ENCODE assay signal across 12 cellular contexts in genomic region chr11:62789576-62789975, GRCh38. TPM values are rescaled to one million over a fixed set of nuclear protein-coding genes. Genes with fewer than 3 reads are reported as not detected.
DNase-seq lines count a peak whose midpoint lies in the region; ATAC-seq, FAIRE-seq and TF ChIP-seq lines count a peak whose summit lies in the region.
"Had no signal": no experiment of that assay in that cellular context is flagged by ENCODE, and none has a peak within 500 bp of the region (broad histone marks: within the 10 kb centered on the region; RNA-seq: fewer than 3 reads in every experiment).

No MANE protein-coding gene starts in this region.

- H4K8ac ChIP-seq in trophoblast cell (ENCODE audit: low read depth, low read length), result no peak overlapping the region

- no peak overlapping the region for H3K18ac ChIP-seq in trophoblast cell (ENCODE audit: low read length)

- H3K9me3 Mint-ChIP-seq in activated T-cell treated with anti-CD3 and anti-CD28 coated beads, Interleukin-2, amount 50 U/mL, for 72 hours, result no peaks in the 10 kb centered on the region
- H3K9me3 Mint-ChIP-seq in brain, result peaks cover 0 to 7% (median 0%) of the 10 kb centered on the region in 5 experiments

- H2AFZ ChIP-seq in OCI-LY1 (ENCODE audit: low read length) (no peak overlapping the region), trophoblast cell (ENCODE audit: insufficient read depth, low read length, poor library complexity) (no peak overlapping the region)

- H3K27ac ChIP-seq in OCI-LY1 (ENCODE audit: low read depth, low read length, poor library complexity, severe bottlenecking) (peak overlapping the region; percentile 6), trophoblast cell (ENCODE audit: low read depth, low read length) (no peak overlapping the region)
- H3K27ac ChIP-seq: uterus had no signal

- H3K27me3 ChIP-seq in OCI-LY1 (ENCODE audit: insufficient read depth, low read length) (no peaks in the 10 kb centered on the region), trophoblast cell (ENCODE audit: insufficient read depth, low read length) (no peaks in the 10 kb centered on the region)
- H3K27me3 ChIP-seq: uterus had no signal

- H3K4me2 ChIP-seq in OCI-LY1 (ENCODE audit: low read length) (0 out of 2 replicates have a peak overlapping the region, but pooled peaks have one; percentile 19), trophoblast cell (ENCODE audit: low read length) (no peak overlapping the region)

- WGBS in trophoblast cell (ENCODE audit: extremely low coverage, insufficient coverage, insufficient read length), result no CpG with 5 or more reads among the region's 3 CpGs

- H2BK5ac ChIP-seq in trophoblast cell (ENCODE audit: low read depth, low read length, poor library complexity), result no peak overlapping the region

- no peak overlapping the region for H2BK12ac ChIP-seq in trophoblast cell (ENCODE audit: low read length)

- H3K9me2 ChIP-seq in OCI-LY1 (ENCODE audit: low read depth, low read length), result no peaks in the 10 kb centered on the region

- H3K23ac ChIP-seq in trophoblast cell (ENCODE audit: low read length), result no peak overlapping the region

- peak overlapping the region; percentile 30 for H3K4ac ChIP-seq in trophoblast cell (ENCODE audit: low read depth, low read length)

- peak overlapping the region; percentile 94 to 95 for H3K4me3 Mint-ChIP-seq in activated T-cell treated with anti-CD3 and anti-CD28 coated beads, Interleukin-2, amount 50 U/mL, for 72 hours
- H3K4me3 Mint-ChIP-seq in brain, result peak overlapping the region; percentile 90 to 94 (median 91)

- H3K14ac ChIP-seq in trophoblast cell (ENCODE audit: low read length), result no peak overlapping the region

- peaks cover 50% of the 10 kb centered on the region for H3K4me1 ChIP-seq in OCI-LY1 (ENCODE audit: insufficient read depth, low read length, severe bottlenecking)
- H3K4me1 ChIP-seq in trophoblast cell (ENCODE audit: control insufficient read depth in 1 of 2, insufficient read depth in 2 of 2, low read length in 2 of 2), result peaks cover 7 to 9% of the 10 kb centered on the region in 2 experiments

- peaks cover 16% of the 10 kb centered on the region for H3K79me1 ChIP-seq in trophoblast cell (ENCODE audit: low read length)

- no peak for TF ChIP-seq POLR2A in GM12891 (IDR thresholded peaks at IDR 0.05; ENCODE audit: low read depth, low read length)

- H3K9me3 ChIP-seq in OCI-LY1 (ENCODE audit: low read length), result no peaks in the 10 kb centered on the region
- H3K9me3 ChIP-seq in trophoblast cell (ENCODE audit: insufficient read depth, low read depth, low read length), result peaks cover 2% of the 10 kb centered on the region
- H3K9me3 ChIP-seq: uterus had no signal

- no peak overlapping the region for H4K91ac ChIP-seq in trophoblast cell (ENCODE audit: low read depth, low read length)

- H3K27me3 Mint-ChIP-seq in activated T-cell treated with anti-CD3 and anti-CD28 coated beads, Interleukin-2, amount 50 U/mL, for 72 hours (ENCODE audit: low read depth), result no peaks in the 10 kb centered on the region
- peaks cover 8% of the 10 kb centered on the region for H3K27me3 Mint-ChIP-seq in brain

- H3K4me1 Mint-ChIP-seq in activated T-cell treated with anti-CD3 and anti-CD28 coated beads, Interleukin-2, amount 50 U/mL, for 72 hours (ENCODE audit: low read depth), result peaks cover 62% of the 10 kb centered on the region
- peaks cover 62% of the 10 kb centered on the region for H3K4me1 Mint-ChIP-seq in brain

- no peak overlapping the region for H2AK5ac ChIP-seq in trophoblast cell (ENCODE audit: low read length)

- H2BK120ac ChIP-seq in trophoblast cell (ENCODE audit: insufficient read depth, low read length, poor library complexity), result no peak overlapping the region

- FAIRE-seq in GM12891 (lab: Jason Lieb, UNC), result no peak

- H3K79me2 ChIP-seq in OCI-LY1 (ENCODE audit: insufficient read depth, low read length) (peaks cover 11% of the 10 kb centered on the region; the same call in 1 of the 2 replicates), trophoblast cell (ENCODE audit: control insufficient read depth, insufficient read depth, low read length, poor library complexity) (peaks cover 21% of the 10 kb centered on the region)

- peaks cover 6 to 20% of the 10 kb centered on the region in 2 donors for H3K36me3 Mint-ChIP-seq in activated T-cell treated with anti-CD3 and anti-CD28 coated beads, Interleukin-2, amount 50 U/mL, for 72 hours (ENCODE audit: insufficient read depth in 2 of 2)
- H3K36me3 Mint-ChIP-seq in brain, result peaks cover 29% of the 10 kb centered on the region

- TF ChIP-seq CTCF in OCI-LY1 (IDR thresholded peaks at IDR 0.05; ENCODE audit: low read length) (no peak), brain (conservative IDR thresholded peaks at IDR 0.05) (no peak)

- H3K4me3 ChIP-seq in OCI-LY1 (ENCODE audit: low read depth, low read length, poor library complexity, severe bottlenecking) (no peak overlapping the region), trophoblast cell (ENCODE audit: low read depth, low read length) (no peak overlapping the region)
- H3K4me3 ChIP-seq: uterus had no signal

- no peaks in the 10 kb centered on the region for H3F3A ChIP-seq in OCI-LY1 (ENCODE audit: insufficient read depth, low read length)

- peak overlapping the region; percentile 75 for H3K27ac Mint-ChIP-seq in activated T-cell treated with anti-CD3 and anti-CD28 coated beads, Interleukin-2, amount 50 U/mL, for 72 hours
- peak overlapping the region in 4 of 5 experiments; percentile 61 to 98 (median 95) for H3K27ac Mint-ChIP-seq in brain

- DNase-seq in activated T-cell treated with anti-CD3 and anti-CD28 coated beads, Interleukin-2, amount 50 U/mL, for 72 hours, result no peak
- DNase-seq in activated T-cell treated with anti-CD3 and anti-CD28 coated beads, Interleukin-2, amount 50 U/mL, for 1 hour, result no peak
- DNase-seq in trophoblast cell (no peak), NCI-H1417 (lab: John Stamatoyannopoulos, UW) (no peak), AML-193 (lab: John Stamatoyannopoulos, UW) (no peak), GM12891 (ENCODE audit: insufficient read length, low spot score) (no peak)
- DNase-seq: EL, left cardiac atrium, NCI-H774, uterus had no signal

- H4K12ac ChIP-seq in trophoblast cell (ENCODE audit: low read depth, low read length), result no peak overlapping the region

- no peak for ATAC-seq in activated T-cell treated with anti-CD3 and anti-CD28 coated beads, Interleukin-2, amount 50 U/mL, for 72 hours (replicated peaks in 1 of 2)
- ATAC-seq: left cardiac atrium had no signal

- peaks cover 42% of the 10 kb centered on the region for H3K36me3 ChIP-seq in OCI-LY1 (ENCODE audit: insufficient read depth, low read length)
- H3K36me3 ChIP-seq in trophoblast cell (ENCODE audit: control insufficient read depth in 1 of 2, insufficient read depth in 2 of 2, low read length in 2 of 2), result peaks cover 34% of the 10 kb centered on the region in 2 experiments
- H3K36me3 ChIP-seq: uterus had no signal

- H3K9ac ChIP-seq in OCI-LY1 (ENCODE audit: low read length) (peak overlapping the region; percentile 4; the same call in 1 of the 2 replicates), trophoblast cell (ENCODE audit: low read length) (no peak overlapping the region)

- H4K20me1 ChIP-seq in OCI-LY1 (ENCODE audit: insufficient read depth, low read length), result no peaks in the 10 kb centered on the region

TF ChIP-seq in GM12891, 5 proteins besides CTCF, POLR2A, EP300 and RAD21:
- no peak for TF ChIP-seq TAF1 (IDR thresholded peaks at IDR 0.05; ENCODE audit: low read depth, low read length)
- TF ChIP-seq SPI1 (IDR thresholded peaks at IDR 0.05; ENCODE audit: low read depth, low read length), result no peak
TF ChIP-seq in GM12891: peak in this region for 0.

RNA-seq across cellular contexts. Expression of gene TMEM223, which starts 2.2 kb away (rescaled TPM):
- 10 to 100 TPM in 1 of 2 donors, 1 to 10 TPM in 1; 8.4 to 10.8 TPM for total RNA-seq in activated T-cell treated with anti-CD3 and anti-CD28 coated beads, Interleukin-2, amount 50 U/mL, for 72 hours
- 22.3 TPM for polyA plus RNA-seq in brain (ENCODE audit: insufficient read depth, low read depth, low replicate concordance)
- polyA plus RNA-seq in trophoblast cell (2013), result 28.3 and 29.0 TPM in 2 replicates
- 11.4 TPM for polyA plus RNA-seq in GM12891 (2012; ENCODE audit: low read depth, missing spikeins)

RNA-seq across cellular contexts. Expression of gene TMEM179B, which starts 2.4 kb away (rescaled TPM):
- 10 to 100 TPM; 18.8 to 23.1 TPM for total RNA-seq in activated T-cell treated with anti-CD3 and anti-CD28 coated beads, Interleukin-2, amount 50 U/mL, for 72 hours
- polyA plus RNA-seq in brain (ENCODE audit: insufficient read depth, low read depth, low replicate concordance), result 87.7 TPM
- 75.0 and 77.2 TPM in 2 replicates for polyA plus RNA-seq in trophoblast cell (2013)
- 25.1 TPM for polyA plus RNA-seq in GM12891 (2012; ENCODE audit: low read depth, missing spikeins)

RNA-seq across cellular contexts. Expression of gene NXF1, which starts 15.7 kb away (rescaled TPM):
- 100 to 1,000 TPM; 117 to 131 TPM for total RNA-seq in activated T-cell treated with anti-CD3 and anti-CD28 coated beads, Interleukin-2, amount 50 U/mL, for 72 hours
- polyA plus RNA-seq in brain (ENCODE audit: insufficient read depth, low read depth, low replicate concordance), result 59.1 TPM
- 65.8 and 70.4 TPM in 2 replicates for polyA plus RNA-seq in trophoblast cell (2013)
- polyA plus RNA-seq in GM12891 (2012; ENCODE audit: low read depth, missing spikeins), result 62.7 TPM

RNA-seq across cellular contexts. Expression of gene TAF6L, which starts 18.4 kb away (rescaled TPM):
- 10 to 100 TPM; 13.6 to 15.5 TPM for total RNA-seq in activated T-cell treated with anti-CD3 and anti-CD28 coated beads, Interleukin-2, amount 50 U/mL, for 72 hours
- 28.5 TPM for polyA plus RNA-seq in brain (ENCODE audit: insufficient read depth, low read depth, low replicate concordance)
- 13.2 and 13.9 TPM in 2 replicates for polyA plus RNA-seq in trophoblast cell (2013)
- 20.8 TPM for polyA plus RNA-seq in GM12891 (2012; ENCODE audit: low read depth, missing spikeins)

RNA-seq across cellular contexts. Expression of gene POLR2G, which starts 28.2 kb away (rescaled TPM):
- total RNA-seq in activated T-cell treated with anti-CD3 and anti-CD28 coated beads, Interleukin-2, amount 50 U/mL, for 72 hours, result 100 to 1,000 TPM; 105 to 107 TPM
- 203 TPM for polyA plus RNA-seq in brain (ENCODE audit: insufficient read depth, low read depth, low replicate concordance)
- polyA plus RNA-seq in trophoblast cell (2013), result 72.8 and 73.3 TPM in 2 replicates
- 145 TPM for polyA plus RNA-seq in GM12891 (2012; ENCODE audit: low read depth, missing spikeins)
